ENCODE assay signal across 15 cellular contexts in genomic region chr18:12803069-12803936, GRCh38.
A peak's percentile ranks its signal among the peaks of the same experiment; 100 is the strongest.
DNase-seq lines count a peak whose midpoint lies in the region; ATAC-seq, FAIRE-seq and TF ChIP-seq lines count a peak whose summit lies in the region.
"Had no signal": no experiment of that assay in that cellular context is flagged by ENCODE, and none has a peak within 500 bp of the region (broad histone marks: within the 10 kb centered on the region; RNA-seq: fewer than 3 reads in every experiment).

No MANE protein-coding gene starts in this region.

- H3K9me2 ChIP-seq in hepatocyte (replicated peaks; ENCODE audit: insufficient read depth) = no peaks in the 10 kb centered on the region

- TF ChIP-seq CTCF in hepatocyte (IDR thresholded peaks at IDR 0.05; ENCODE audit: poor library complexity) (no peak), right atrium auricular region (IDR thresholded peaks at IDR 0.05) (no peak)

- no peak for FAIRE-seq in RCC 7860 (lab: Jason Lieb, UNC)
- FAIRE-seq: keratinocyte had no signal

- peaks cover 10% of the 10 kb centered on the region for H3K4me1 Mint-ChIP-seq in stimulated activated effector memory CD8-positive, alpha-beta T cell treated with anti-CD3 and anti-CD28 coated beads, Interleukin-12 subunit alpha, Interleukin-12 subunit beta, amount 100 ng/mL, for 72 hours

- H3K9me3 Mint-ChIP-seq in stimulated activated effector memory CD8-positive, alpha-beta T cell treated with anti-CD3 and anti-CD28 coated beads, Interleukin-12 subunit alpha, Interleukin-12 subunit beta, amount 100 ng/mL, for 72 hours = no peaks in the 10 kb centered on the region

- no peak overlapping the region for H3K4me2 ChIP-seq in hepatocyte

- no peaks in the 10 kb centered on the region for H4K20me1 ChIP-seq in hepatocyte (ENCODE audit: insufficient read depth, poor library complexity, severe bottlenecking)

- no peaks in the 10 kb centered on the region for H3K27me3 ChIP-seq in hepatocyte
- H3K27me3 ChIP-seq in right atrium auricular region = no peaks in the 10 kb centered on the region

- H3K4me3 ChIP-seq in hepatocyte (no peak overlapping the region), right atrium auricular region (no peak overlapping the region)
- H3K4me3 ChIP-seq: SK-N-MC had no signal

- H3K79me2 ChIP-seq in hepatocyte = no peaks in the 10 kb centered on the region
- H3K79me2 ChIP-seq: parathyroid adenoma had no signal

- DNase-seq in NCI-H1436 (lab: John Stamatoyannopoulos, UW) = peak; percentile 19
- no peak for DNase-seq in NCI-H1436 treated with DMSO at 0.1 percent for 48 hours (lab: John Stamatoyannopoulos, UW)
- DNase-seq in NCI-H748 (lab: John Stamatoyannopoulos, UW; ENCODE audit: unreplicated experiment) = peak; percentile 45
- no peak for DNase-seq in stimulated activated effector memory CD8-positive, alpha-beta T cell treated with anti-CD3 and anti-CD28 coated beads, Interleukin-12 subunit alpha, Interleukin-12 subunit beta, amount 100 ng/mL, for 72 hours (ENCODE audit: low spot score in 2 of 2)
- no peak for DNase-seq in hepatocyte (ENCODE audit: low spot score)
- no peak for DNase-seq in RCC 7860 (ENCODE audit: low spot score)
- DNase-seq in right atrium auricular region (ENCODE audit: low spot score) = no peak
- DNase-seq: GOT3, NCI-H2171 had no signal

- H2AFZ ChIP-seq in hepatocyte = no peak overlapping the region
- H2AFZ ChIP-seq: parathyroid adenoma had no signal

- 97% methylated on average over 1 of the region's 1 CpG for WGBS in hepatocyte (ENCODE audit: low lambda C conversion rate, missing lambda C conversion rate)

- H3K27ac Mint-ChIP-seq in stimulated activated effector memory CD8-positive, alpha-beta T cell treated with anti-CD3 and anti-CD28 coated beads, Interleukin-12 subunit alpha, Interleukin-12 subunit beta, amount 100 ng/mL, for 72 hours = peak overlapping the region; percentile 17

- no peaks in the 10 kb centered on the region for H3K4me1 ChIP-seq in hepatocyte (ENCODE audit: insufficient read depth)
- H3K4me1 ChIP-seq in right atrium auricular region = no peaks in the 10 kb centered on the region
- H3K4me1 ChIP-seq: parathyroid adenoma had no signal

- peaks cover 52% of the 10 kb centered on the region for H3K36me3 Mint-ChIP-seq in stimulated activated effector memory CD8-positive, alpha-beta T cell treated with anti-CD3 and anti-CD28 coated beads, Interleukin-12 subunit alpha, Interleukin-12 subunit beta, amount 100 ng/mL, for 72 hours

- peak; percentile 64 for ATAC-seq in GM21786 (IDR thresholded peaks at IDR 0.05; ENCODE audit: unreplicated experiment)
- ATAC-seq in stimulated activated effector memory CD8-positive, alpha-beta T cell treated with anti-CD3 and anti-CD28 coated beads, Interleukin-12 subunit alpha, Interleukin-12 subunit beta, amount 100 ng/mL, for 72 hours = no peak

- H3K36me3 ChIP-seq in hepatocyte (replicated peaks; ENCODE audit: insufficient read depth, low read depth) = no peaks in the 10 kb centered on the region
- H3K36me3 ChIP-seq in right atrium auricular region = peaks cover 16% of the 10 kb centered on the region

- no peak overlapping the region for H3K4me3 Mint-ChIP-seq in stimulated activated effector memory CD8-positive, alpha-beta T cell treated with anti-CD3 and anti-CD28 coated beads, Interleukin-12 subunit alpha, Interleukin-12 subunit beta, amount 100 ng/mL, for 72 hours

- H3K27ac ChIP-seq in hepatocyte = no peak overlapping the region
- no peak overlapping the region for H3K27ac ChIP-seq in right atrium auricular region
- H3K27ac ChIP-seq: epithelial cell of prostate, parathyroid adenoma, SK-N-MC, VCaP had no signal

- H3K9me3 ChIP-seq in hepatocyte (ENCODE audit: low read depth) = no peaks in the 10 kb centered on the region
- peaks cover 0 to 4% of the 10 kb centered on the region in 2 donors for H3K9me3 ChIP-seq in right atrium auricular region

Comparison
In these comparisons a context has a peak if more than half of its experiments do, and no peak if none do; other contexts are left out.
1. DNase-seq: peak in NCI-H1436 (single experiment) and NCI-H748 (single experiment); none in NCI-H1436 treated with DMSO at 0.1 percent for 48 hours (single experiment), stimulated activated effector memory CD8-positive, alpha-beta T cell treated with anti-CD3 and anti-CD28 coated beads, Interleukin-12 subunit alpha, Interleukin-12 subunit beta, amount 100 ng/mL, for 72 hours (0 of 2), hepatocyte (single experiment), RCC 7860 (single experiment) and right atrium auricular region (single experiment).